38 cellular contexts compared by ENCODE assay signal in the genomic region with DNA sequence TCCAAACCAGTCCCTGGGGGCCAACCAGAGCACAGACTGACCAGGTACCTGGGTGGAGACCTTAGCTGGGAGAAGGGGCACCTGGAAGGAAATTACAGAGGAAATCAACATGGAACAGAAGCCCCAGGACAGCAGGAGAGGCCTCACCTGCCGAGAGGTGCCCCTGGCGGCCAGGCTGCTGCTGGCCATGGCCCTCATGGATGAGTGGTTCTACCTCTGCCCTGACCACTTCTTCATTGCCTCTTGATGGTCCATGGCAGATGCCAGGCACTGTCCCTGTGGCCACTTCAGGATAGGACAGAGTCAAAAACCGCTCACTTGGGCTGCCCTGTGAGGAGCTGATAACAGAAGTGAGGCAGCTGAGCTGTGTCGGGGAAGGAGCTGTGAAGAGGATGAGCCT.
"Had no signal": no experiment of that assay in that cellular context is flagged by ENCODE, and none has a peak within 500 bp of the region (broad histone marks: within the 10 kb centered on the region; RNA-seq: fewer than 3 reads in every experiment).

No MANE protein-coding gene starts in this region.

- H3K27ac Mint-ChIP-seq: activated CD4-positive, alpha-beta memory T cell treated with anti-CD3 and anti-CD28 coated beads, Interleukin-2, amount 10 ng/mL, durations not matched to agents 7 days and 5 days; activated CD4-positive, alpha-beta T cell treated with anti-CD3 and anti-CD28 coated beads for 36 hours; activated CD4-positive, alpha-beta T cell treated with anti-CD3 and anti-CD28 coated beads, Interleukin-2, amount 10 ng/mL, durations not matched to agents 7 days and 5 days; activated CD8-positive, alpha-beta memory T cell treated with anti-CD3 and anti-CD28 coated beads, Interleukin-2, amount 10 ng/mL, durations not matched to agents 7 days and 5 days; activated CD8-positive, alpha-beta T cell treated with anti-CD3 and anti-CD28 coated beads, Interleukin-2, amount 10 ng/mL, durations not matched to agents 7 days and 5 days; activated naive CD4-positive, alpha-beta T cell treated with anti-CD3 and anti-CD28 coated beads, Interleukin-2, amount 10 ng/mL, durations not matched to agents 7 days and 5 days; activated naive CD4-positive, alpha-beta T cell treated with anti-CD3 and anti-CD28 coated beads, Interleukin-2, amount 50 U/mL, for 24 hours; activated naive CD8-positive, alpha-beta T cell; activated naive CD8-positive, alpha-beta T cell treated with anti-CD3 and anti-CD28 coated beads, Interleukin-2, amount 10 ng/mL, durations not matched to agents 7 days and 5 days; activated naive CD8-positive, alpha-beta T cell treated with anti-CD3 and anti-CD28 coated beads, Interleukin-2, amount 50 U/mL, for 24 hours; activated T-cell treated with anti-CD3 and anti-CD28 coated beads, Interleukin-2, amount 50 U/mL, for 24 hours; activated T-helper 2 cell treated with anti-CD3 and anti-CD28 coated beads, Interferon-gamma antibody, Interleukin-2, Interleukin-4, amounts not matched to agents 10 μg/mL and 5 μg/mL and 100 μg/mL, durations not matched to agents 14 hours and 24 hours and 36 hours; brain; T-helper 1 cell treated with Interleukin-12 subunit alpha and Interleukin-12 subunit beta and Interleukin-4 antibody, amounts not matched to agents 30 μg/mL and 1 μg/mL, for 36 hours; T-helper 2 cell treated with Interferon-gamma antibody and Interleukin-4, amounts not matched to agents 5 μg/mL and 100 μg/mL, for 36 hours; WTC11 had no signal

- DNase-seq: activated CD4-positive, alpha-beta memory T cell treated with anti-CD3 and anti-CD28 coated beads, Interleukin-2, amount 10 ng/mL, durations not matched to agents 7 days and 5 days; activated CD4-positive, alpha-beta T cell treated with anti-CD3 and anti-CD28 coated beads for 1 hour; activated CD4-positive, alpha-beta T cell treated with anti-CD3 and anti-CD28 coated beads for 36 hours; activated CD4-positive, alpha-beta T cell treated with anti-CD3 and anti-CD28 coated beads for 48 hours; activated CD4-positive, alpha-beta T cell treated with anti-CD3 and anti-CD28 coated beads, Interleukin-2, amount 10 ng/mL, durations not matched to agents 7 days and 5 days; activated CD4-positive, alpha-beta T cell treated with anti-CD3 and anti-CD28 coated beads, Interleukin-2, amount 50 U/mL, for 48 hours; activated CD4-positive, CD25-positive, alpha-beta regulatory T cell; activated CD8-positive, alpha-beta memory T cell treated with anti-CD3 and anti-CD28 coated beads for 24 hours; activated CD8-positive, alpha-beta memory T cell treated with anti-CD3 and anti-CD28 coated beads, Interleukin-2, amount 10 ng/mL, durations not matched to agents 7 days and 5 days; activated CD8-positive, alpha-beta memory T cell treated with anti-CD3 and anti-CD28 coated beads, Interleukin-2, amount 50 U/mL, for 48 hours; activated CD8-positive, alpha-beta T cell treated with anti-CD3 and anti-CD28 coated beads, Interleukin-2, amount 10 ng/mL, durations not matched to agents 7 days and 5 days; activated effector memory CD4-positive, alpha-beta T cell treated with Interleukin-2 at 50 U/mL for 16 hours; activated gamma-delta T cell; activated naive CD4-positive, alpha-beta T cell treated with anti-CD3 and anti-CD28 coated beads, Interleukin-2, amount 10 ng/mL, durations not matched to agents 7 days and 5 days; activated naive CD4-positive, alpha-beta T cell treated with Interleukin-2 at 50 U/mL for 16 hours; activated naive CD8-positive, alpha-beta T cell treated with anti-CD3 and anti-CD28 coated beads, Interleukin-2, amount 10 ng/mL, durations not matched to agents 7 days and 5 days; activated naive CD8-positive, alpha-beta T cell treated with anti-CD3 and anti-CD28 coated beads, Interleukin-2, amount 50 U/mL, for 24 hours; activated T-cell treated with anti-CD3 and anti-CD28 coated beads, Interleukin-2, amount 50 U/mL, for 24 hours; activated T-cell treated with anti-CD3 and anti-CD28 coated beads, Interleukin-2, amount 50 U/mL, for 48 hours; amygdala; anterior cingulate cortex; caudate nucleus; cerebellar nuclear complex; T-helper 1 cell; T-helper 2 cell; T-helper 9 cell; WERI-Rb-1 had no signal

- H3K4me3 Mint-ChIP-seq: activated CD4-positive, alpha-beta memory T cell treated with anti-CD3 and anti-CD28 coated beads, Interleukin-2, amount 10 ng/mL, durations not matched to agents 7 days and 5 days; activated CD4-positive, alpha-beta T cell treated with anti-CD3 and anti-CD28 coated beads for 36 hours; activated CD4-positive, alpha-beta T cell treated with anti-CD3 and anti-CD28 coated beads, Interleukin-2, amount 10 ng/mL, durations not matched to agents 7 days and 5 days; activated CD8-positive, alpha-beta memory T cell treated with anti-CD3 and anti-CD28 coated beads, Interleukin-2, amount 10 ng/mL, durations not matched to agents 7 days and 5 days; activated CD8-positive, alpha-beta T cell treated with anti-CD3 and anti-CD28 coated beads, Interleukin-2, amount 10 ng/mL, durations not matched to agents 7 days and 5 days; activated naive CD4-positive, alpha-beta T cell treated with anti-CD3 and anti-CD28 coated beads, Interleukin-2, amount 10 ng/mL, durations not matched to agents 7 days and 5 days; activated naive CD4-positive, alpha-beta T cell treated with anti-CD3 and anti-CD28 coated beads, Interleukin-2, amount 50 U/mL, for 24 hours; activated naive CD8-positive, alpha-beta T cell; activated naive CD8-positive, alpha-beta T cell treated with anti-CD3 and anti-CD28 coated beads, Interleukin-2, amount 10 ng/mL, durations not matched to agents 7 days and 5 days; activated naive CD8-positive, alpha-beta T cell treated with anti-CD3 and anti-CD28 coated beads, Interleukin-2, amount 50 U/mL, for 24 hours; activated T-cell treated with anti-CD3 and anti-CD28 coated beads, Interleukin-2, amount 50 U/mL, for 24 hours; brain; central memory CD8-positive, alpha-beta T cell; T-helper 1 cell treated with Interleukin-12 subunit alpha and Interleukin-12 subunit beta and Interleukin-4 antibody, amounts not matched to agents 30 μg/mL and 1 μg/mL, for 36 hours; T-helper 2 cell treated with Interferon-gamma antibody and Interleukin-4, amounts not matched to agents 5 μg/mL and 100 μg/mL, for 36 hours; WTC11 had no signal

- H3K27ac ChIP-seq: cardiac muscle cell, WERI-Rb-1 had no signal

- H3K4me3 ChIP-seq: cardiac muscle cell had no signal

- H3K36me3 ChIP-seq: cardiac muscle cell, WERI-Rb-1 had no signal

- ATAC-seq: activated CD4-positive, alpha-beta T cell treated with anti-CD3 and anti-CD28 coated beads for 36 hours; activated CD4-positive, CD25-positive, alpha-beta regulatory T cell treated with anti-CD3 and anti-CD28 coated beads, Interleukin-2, amount 50 U/mL, for 24 hours; activated CD8-positive, alpha-beta memory T cell treated with anti-CD3 and anti-CD28 coated beads, Interleukin-2, amount 10 ng/mL, durations not matched to agents 7 days and 5 days; activated CD8-positive, alpha-beta T cell treated with anti-CD3 and anti-CD28 coated beads, Interleukin-2, amount 10 ng/mL, durations not matched to agents 7 days and 5 days; activated naive CD8-positive, alpha-beta T cell treated with anti-CD3 and anti-CD28 coated beads, Interleukin-2, amount 50 U/mL, for 24 hours; WTC11 had no signal

- FAIRE-seq: bronchial epithelial cell had no signal

- H3K36me3 Mint-ChIP-seq: brain, WTC11 had no signal

- H3K9me3 Mint-ChIP-seq: central memory CD8-positive, alpha-beta T cell had no signal

- H3K27me3 ChIP-seq: cardiac muscle cell had no signal

- H3K4me1 Mint-ChIP-seq: activated CD4-positive, alpha-beta T cell treated with anti-CD3 and anti-CD28 coated beads, Interleukin-2, amount 10 ng/mL, durations not matched to agents 7 days and 5 days; activated naive CD4-positive, alpha-beta T cell treated with anti-CD3 and anti-CD28 coated beads, Interleukin-2, amount 10 ng/mL, durations not matched to agents 7 days and 5 days; activated naive CD8-positive, alpha-beta T cell treated with anti-CD3 and anti-CD28 coated beads, Interleukin-2, amount 10 ng/mL, durations not matched to agents 7 days and 5 days; central memory CD8-positive, alpha-beta T cell had no signal
